Comparison of ENCODE assay signal across 8 cellular contexts in the genomic region with DNA sequence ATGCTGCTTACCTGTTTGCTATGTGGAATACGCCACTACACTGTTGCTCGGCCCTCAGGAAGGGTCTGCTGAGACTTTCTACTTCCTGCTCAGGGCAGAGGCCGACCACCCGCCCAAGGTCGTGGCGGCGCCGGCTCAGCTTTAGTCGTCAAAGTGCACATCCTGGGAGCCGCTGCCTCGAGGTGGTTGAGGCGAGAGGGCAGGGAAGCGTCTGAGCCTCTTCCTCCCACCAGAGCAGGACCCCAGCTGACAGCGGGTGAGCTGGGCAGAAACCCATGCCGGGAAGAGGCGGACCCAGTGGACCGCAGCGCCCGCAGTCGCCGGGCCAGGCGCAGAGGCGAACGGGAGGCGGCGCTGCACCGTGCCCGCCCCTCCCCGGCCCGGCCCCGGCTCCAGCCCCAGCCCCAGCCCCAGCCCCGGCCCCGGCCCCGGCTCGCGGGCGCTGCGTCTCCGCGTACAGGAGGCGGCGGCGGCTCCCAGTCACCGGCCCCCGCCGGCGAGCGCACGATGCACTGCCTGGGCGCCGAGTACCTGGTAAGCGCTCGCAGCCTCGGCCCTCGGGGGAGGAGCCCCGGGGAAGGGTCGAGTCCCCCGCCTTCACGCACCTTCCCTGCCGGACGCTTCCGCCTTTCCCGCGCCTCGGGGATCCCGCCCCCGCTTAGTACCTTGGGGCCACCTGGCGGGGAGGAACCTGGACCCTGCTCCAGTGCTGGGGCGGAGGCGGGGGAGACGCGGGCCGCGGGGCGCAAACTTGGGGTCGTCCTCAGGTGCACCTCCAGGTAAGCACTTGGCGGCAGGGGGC. TPM values are rescaled to one million over a fixed set of nuclear protein-coding genes. Genes with fewer than 3 reads are reported as not detected.
DNase-seq lines count a peak whose midpoint lies in the region; ATAC-seq, FAIRE-seq and TF ChIP-seq lines count a peak whose summit lies in the region.

Gene SLC44A3, plus strand, starts transcription at position 413 of the 802 bp plus-strand sequence. Its CDS starts 95 bp downstream, at position 508.

- FAIRE-seq in HepG2 (lab: Jason Lieb, UNC), result no peak

- WGBS in HepG2 (ENCODE audit: low lambda C conversion rate), result 2% methylated on average over 9 of the region's 77 CpGs

- POLR2A ChIA-PET in BJ (lab: Charles Lee), result no interaction called here
- POLR2A ChIA-PET in HepG2 (lab: Yijun Ruan, JAX), result no interaction called here

- CTCF ChIA-PET in BJ (lab: Yijun Ruan, JAX) (interaction anchor here (0.7 to 2.9 kb wide), 2 partner anchors 14 to 221 kb away, joined by 4 to 11 read pairs; no protein-coding TSS in a partner anchor), HepG2 (lab: Yijun Ruan, JAX; ENCODE audit: low intra/inter-chr PET ratio, low total read pairs) (no interaction called here)

- TF ChIP-seq CTCF in BJ (IDR thresholded peaks at IDR 0.05; ENCODE audit: insufficient read depth, low read depth, low read length), result peak; percentile 40
- TF ChIP-seq CTCF in chondrocyte (IDR thresholded peaks at IDR 0.05), result peak; percentile 75
- peak; percentile 54 for TF ChIP-seq CTCF in HepG2 (CRISPR knock-in tag; IDR thresholded peaks at IDR 0.05)

- H3K27me3 Mint-ChIP-seq in chondrocyte (ENCODE audit: low read depth), result peaks cover 4% of the 10 kb centered on the region

- in situ Hi-C loops in HAP-1 (cut with MboI; ENCODE audit: low sequenced_read_pairs), result loop anchor here (25.0 kb wide), 2 partner anchors 483 to 758 kb away; no protein-coding TSS in a partner anchor
- in situ Hi-C loops in HepG2 (cut with HindIII; ENCODE audit: extremely low pct_ligation_motif_present, low pct_unique_long_range_greater_than_20kb), result no loop called here

- intact Hi-C loops in HepG2 (cut with micrococcal nuclease; ENCODE audit: unreplicated experiment), result no loop called here

- no peak within 1 kb of the TSS for H3K27ac Mint-ChIP-seq in chondrocyte (ENCODE audit: unreplicated experiment)

- no peaks in the 10 kb centered on the region for H3K79me2 ChIP-seq in HepG2 (ENCODE audit: insufficient read depth, low read length)

- H3K9ac ChIP-seq in HepG2 (ENCODE audit: insufficient read depth, low read depth, low read length), result peak within 1 kb of the TSS; percentile 78

- DNase-seq in BJ (ENCODE audit: low read depth), result no peak
- DNase-seq in HAP-1 (ENCODE audit: low spot score in 2 of 2), result peak; percentile 40 to 65
- peak; percentile 19 for DNase-seq in RKO (ENCODE audit: low spot score)
- no peak for DNase-seq in chondrocyte (ENCODE audit: low spot score)
- DNase-seq in HepG2 (ENCODE audit: low spot score), result peak; percentile 26
- peak; percentile 27 for DNase-seq in stimulated activated CD8-positive, alpha-beta memory T cell treated with anti-CD3 and anti-CD28 coated beads, Interleukin-4, amount 100 ng/mL, for 48 hours
- DNase-seq in NCI-H1105 treated with DMSO at 0.1 percent for 48 hours (lab: John Stamatoyannopoulos, UW), result no peak

- H3K4me1 Mint-ChIP-seq in chondrocyte (ENCODE audit: low read depth), result peaks cover 12% of the 10 kb centered on the region

- no TSS peak for BruUV-seq in HepG2 (replicated peaks; lab: Mats Ljungman, UMichigan)

- TF ChIP-seq POLR2A in HepG2 (IDR thresholded peaks at IDR 0.05; ENCODE audit: insufficient read depth in 1 of 2, low read depth in 2 of 2, low read length in 2 of 2), result peak; percentile 39 to 59; a peak in 2 of 4 replicates

- no peaks in the 10 kb centered on the region for H4K20me1 ChIP-seq in HepG2 (ENCODE audit: insufficient read depth, low read length)

- peaks cover 3% of the 10 kb centered on the region for H3K36me3 Mint-ChIP-seq in chondrocyte (ENCODE audit: low read depth)

- 0 out of 2 replicates have a peak, but pooled peaks have one; percentile 7 for TF ChIP-seq RAD21 in HepG2 (CRISPR knock-in tag; IDR thresholded peaks at IDR 0.05)

- peaks cover 2% of the 10 kb centered on the region for H3K9me3 Mint-ChIP-seq in chondrocyte (ENCODE audit: low read depth)

- peak within 1 kb of the TSS; percentile 76 for H3K4me3 Mint-ChIP-seq in chondrocyte (ENCODE audit: unreplicated experiment)

- no peaks in the 10 kb centered on the region; the same call in 1 of the 2 replicates for H3K9me3 ChIP-seq in HAP-1
- no peaks in the 10 kb centered on the region for H3K9me3 ChIP-seq in HepG2 (ENCODE audit: low read length)

- H2AFZ ChIP-seq in HepG2 (ENCODE audit: low read length), result peak within 1 kb of the TSS; percentile 91

- peak within 1 kb of the TSS; percentile 98 for H3K4me2 ChIP-seq in HepG2 (ENCODE audit: low read depth, low read length)

- no peak for TF ChIP-seq EP300 in HepG2 (IDR thresholded peaks at IDR 0.05; ENCODE audit: low read depth in 2 of 2, low read length in 2 of 2)
- TF ChIP-seq EP300 in HepG2 (CRISPR knock-in tag; IDR thresholded peaks at IDR 0.05; ENCODE audit: borderline replicate concordance), result no peak

- peak within 1 kb of the TSS; percentile 61 for H3K4me3 ChIP-seq in BJ (ENCODE audit: low read depth, low read length)
- peak within 1 kb of the TSS; percentile 43 for H3K4me3 ChIP-seq in HAP-1
- peak within 1 kb of the TSS; percentile 76 to 93 (median 91) for H3K4me3 ChIP-seq in HepG2 (replicated peaks in 1 of 3; ENCODE audit: insufficient read depth in 1 of 3, low read depth in 2 of 3, low read length in 3 of 3)

- ATAC-seq in HepG2, result peak; percentile 95
- no peak for ATAC-seq in HG02970 (IDR thresholded peaks at IDR 0.05; ENCODE audit: low FRiP score, unreplicated experiment)

- peak within 1 kb of the TSS; percentile 62 for H3K27ac ChIP-seq in HepG2 (ENCODE audit: extremely low read length, insufficient read depth, low read length)

- H3K36me3 ChIP-seq in BJ (ENCODE audit: control insufficient read depth, insufficient read depth, low read length) (no peaks in the 10 kb centered on the region), HAP-1 (replicated peaks) (no peaks in the 10 kb centered on the region), HepG2 (replicated peaks in 1 of 2; ENCODE audit: control insufficient read depth in 1 of 2, insufficient read depth in 2 of 2, low read length in 2 of 2) (no peaks in the 10 kb centered on the region)

- H3K27me3 ChIP-seq in BJ (ENCODE audit: control insufficient read depth, insufficient read depth, low read length) (peaks cover 17% of the 10 kb centered on the region), HAP-1 (ENCODE audit: low read depth) (no peaks in the 10 kb centered on the region), HepG2 (ENCODE audit: control insufficient read depth in 1 of 2, insufficient read depth in 2 of 2, low read length in 2 of 2) (no peaks in the 10 kb centered on the region; a peak in 1 of 5 replicates)

- H3K4me1 ChIP-seq in HAP-1 (peaks cover 2% of the 10 kb centered on the region), HepG2 (ENCODE audit: insufficient read depth, low read length) (peaks cover 43% of the 10 kb centered on the region)

TF ChIP-seq in HepG2, 621 proteins besides CTCF, POLR2A, EP300 and RAD21 (continues in another document):
- TF ChIP-seq YY1 (IDR thresholded peaks at IDR 0.05; ENCODE audit: insufficient read depth, insufficient replicate concordance, low read depth, low read length) (peak; percentile 15), KMT2B (CRISPR knock-in tag; IDR thresholded peaks at IDR 0.05) (0 out of 2 replicates have a peak, but pooled peaks have one; percentile 59), SMARCC2 (IDR thresholded peaks at IDR 0.05) (no peak), HMG20B (CRISPR knock-in tag; conservative IDR thresholded peaks at IDR 0.05) (0 out of 2 replicates have a peak, but pooled peaks have one; percentile 13), HMGXB4 (CRISPR knock-in tag; IDR thresholded peaks at IDR 0.05; ENCODE audit: borderline replicate concordance in 1 of 2, low read depth in 1 of 2) (peak; percentile 73 to 74; a peak in 2 of 4 replicates), ZNF230 (CRISPR knock-in tag; IDR thresholded peaks at IDR 0.05) (peak; percentile 48; the same call in 1 of the 2 replicates), ZNF232 (CRISPR knock-in tag; IDR thresholded peaks at IDR 0.05; ENCODE audit: borderline replicate concordance) (peak; percentile 72; the same call in 1 of the 2 replicates)

RNA-seq across cellular contexts. Expression of gene SLC44A3, which starts in this region (rescaled TPM):
- polyA plus RNA-seq in BJ (2011; rRNA removed), result 1.1 and 2.1 TPM in 2 replicates
- polyA minus RNA-seq in BJ (2011; rRNA and poly(A)+ RNA removed), result 0.51 and 0.62 TPM in 2 replicates
- 1.5 to 2.5 TPM (median 2.2 TPM) in 3 replicates for total RNA-seq in chondrocyte
- 3.8 and 6.8 TPM in 2 replicates for total RNA-seq in HepG2 (2016; rRNA removed; fragmentation: Illumina TruSeq; extraction: Trizol)
- 2.6 and 3.7 TPM in 2 replicates for total RNA-seq in HepG2 (2016; cell fraction: cytosol; rRNA removed; fragmentation: Illumina TruSeq; extraction: Trizol; ENCODE audit: low read depth)
- 3.9 and 7.2 TPM in 2 replicates for total RNA-seq in HepG2 (2016; cell fraction: insoluble cytoplasmic fraction; rRNA removed; fragmentation: Illumina TruSeq; extraction: Trizol)
- total RNA-seq in HepG2 (2016; cell fraction: membrane; rRNA removed; fragmentation: Illumina TruSeq; extraction: Trizol), result 4.5 and 5.9 TPM in 2 replicates
- total RNA-seq in HepG2 (2016; cell fraction: nucleus; rRNA removed; fragmentation: Illumina TruSeq; extraction: Trizol), result 6.0 and 9.9 TPM in 2 replicates
- 11.7 and 14.1 TPM in 2 replicates for polyA plus RNA-seq in HepG2 (2011; rRNA removed)
- polyA plus RNA-seq in HepG2 (2011; cell fraction: cytosol; rRNA removed), result 8.5 and 11.2 TPM in 2 replicates
- polyA plus RNA-seq in HepG2 (2011; cell fraction: nucleus; rRNA removed), result 8.0 and 8.6 TPM in 2 replicates
- polyA plus RNA-seq in HepG2 (2012), result 6.3 and 7.4 TPM in 2 replicates
- polyA plus RNA-seq in HepG2 (2016; cell fraction: cytosol; fragmentation: Illumina TruSeq; extraction: Trizol; ENCODE audit: low read depth), result 2.7 and 3.5 TPM in 2 replicates
- 5.4 and 5.5 TPM in 2 replicates for polyA plus RNA-seq in HepG2 (2016; cell fraction: insoluble cytoplasmic fraction; fragmentation: Illumina TruSeq; extraction: Trizol; ENCODE audit: low read depth)
- 5.3 and 5.4 TPM in 2 replicates for polyA plus RNA-seq in HepG2 (2016; cell fraction: membrane; fragmentation: Illumina TruSeq; extraction: Trizol; ENCODE audit: low read depth)
- 12.5 and 12.7 TPM in 2 replicates for polyA plus RNA-seq in HepG2 (2016; cell fraction: nucleus; fragmentation: Illumina TruSeq; extraction: Trizol; ENCODE audit: insufficient read depth, low read depth)
- polyA minus RNA-seq in HepG2 (2011; rRNA and poly(A)+ RNA removed; ENCODE audit: low replicate concordance), result 0.47 and 12.2 TPM in 2 replicates
- polyA minus RNA-seq in HepG2 (2011; cell fraction: cytosol; rRNA and poly(A)+ RNA removed), result 4.6 and 6.4 TPM in 2 replicates
- polyA minus RNA-seq in HepG2 (2011; cell fraction: nucleus; rRNA and poly(A)+ RNA removed), result 14.4 and 16.9 TPM in 2 replicates

Comparison
In these comparisons a context has a peak if more than half of its experiments do, and no peak if none do; other contexts are left out.
1. DNase-seq: peak in HAP-1 (2 of 2), RKO (single experiment), HepG2 (single experiment) and stimulated activated CD8-positive, alpha-beta memory T cell treated with anti-CD3 and anti-CD28 coated beads, Interleukin-4, amount 100 ng/mL, for 48 hours (single experiment); none in BJ (single experiment), chondrocyte (single experiment) and NCI-H1105 treated with DMSO at 0.1 percent for 48 hours (single experiment).
2. Peak in every context shown above with its lines, with median percentiles within 50 percentile points of each other: H3K4me3 ChIP-seq and CTCF ChIP-seq.